30 cellular contexts compared by ENCODE assay signal in genomic region chr10:128025437-128025836, GRCh38.
"Had no signal": no experiment of that assay in that cellular context is flagged by ENCODE, and none has a peak within 500 bp of the region (broad histone marks: within the 10 kb centered on the region; RNA-seq: fewer than 3 reads in every experiment).

No MANE protein-coding gene starts in this region.

- H3K4me3 ChIP-seq: body of pancreas, breast epithelium, MG63, SJCRH30, SK-N-MC had no signal

- H3K36me3 Mint-ChIP-seq: activated CD4-positive, alpha-beta memory T cell treated with anti-CD3 and anti-CD28 coated beads for 36 hours; activated naive CD4-positive, alpha-beta T cell treated with anti-CD3 and anti-CD28 coated beads, Interleukin-2, amount 50 U/mL, for 24 hours; activated naive CD8-positive, alpha-beta T cell treated with anti-CD3 and anti-CD28 coated beads, Interleukin-2, amount 10 ng/mL, durations not matched to agents 7 days and 5 days had no signal

- H3K27ac Mint-ChIP-seq: activated B cell treated with CpG ODN at 0.5 μM for 24 hours; activated CD4-positive, alpha-beta memory T cell treated with anti-CD3 and anti-CD28 coated beads for 36 hours; activated naive CD4-positive, alpha-beta T cell treated with anti-CD3 and anti-CD28 coated beads, Interleukin-2, amount 50 U/mL, for 24 hours; activated naive CD8-positive, alpha-beta T cell treated with anti-CD3 and anti-CD28 coated beads, Interleukin-2, amount 10 ng/mL, durations not matched to agents 7 days and 5 days had no signal

- DNase-seq: activated B cell treated with CpG ODN at 0.5 μM for 24 hours; activated CD4-positive, alpha-beta memory T cell treated with anti-CD3 and anti-CD28 coated beads for 36 hours; activated CD4-positive, alpha-beta T cell treated with anti-CD3 and anti-CD28 coated beads for 4 hours; activated CD4-positive, alpha-beta T cell treated with anti-CD3 and anti-CD28 coated beads, Interleukin-2, amount 50 U/mL, for 1 hour; activated CD4-positive, CD25-positive, alpha-beta regulatory T cell treated with anti-CD3 and anti-CD28 coated beads, Interleukin-2, amount 50 U/mL, for 72 hours; activated CD8-positive, alpha-beta memory T cell treated with anti-CD3 and anti-CD28 coated beads, Interleukin-2, amount 50 U/mL, for 4 hours; activated gamma-delta T cell; activated naive CD4-positive, alpha-beta T cell treated with Interleukin-2 at 50 U/mL for 16 hours; activated naive CD8-positive, alpha-beta T cell treated with anti-CD3 and anti-CD28 coated beads, Interleukin-2, amount 10 ng/mL, durations not matched to agents 7 days and 5 days; activated T-cell treated with anti-CD3 and anti-CD28 coated beads, Interleukin-2, amount 50 U/mL, for 48 hours; amygdala; Kasumi-1; KBM-7; MG63; MV-4-11; NCI-H1092; NCI-H1436 treated with DMSO at 0.1 percent for 48 hours; NCI-H1694 treated with DMSO at 0.1 percent for 48 hours; NCI-H2029; NCI-H345; NCI-H524 treated with DMSO at 0.1 percent for 48 hours; SHP77; SJCRH30; T1000 had no signal

- H3K9me3 Mint-ChIP-seq: activated B cell treated with CpG ODN at 0.5 μM for 24 hours; activated CD4-positive, alpha-beta memory T cell treated with anti-CD3 and anti-CD28 coated beads for 36 hours; activated naive CD4-positive, alpha-beta T cell treated with anti-CD3 and anti-CD28 coated beads, Interleukin-2, amount 50 U/mL, for 24 hours; activated naive CD8-positive, alpha-beta T cell treated with anti-CD3 and anti-CD28 coated beads, Interleukin-2, amount 10 ng/mL, durations not matched to agents 7 days and 5 days had no signal

- H3K27me3 Mint-ChIP-seq: activated naive CD4-positive, alpha-beta T cell treated with anti-CD3 and anti-CD28 coated beads, Interleukin-2, amount 50 U/mL, for 24 hours; activated naive CD8-positive, alpha-beta T cell treated with anti-CD3 and anti-CD28 coated beads, Interleukin-2, amount 10 ng/mL, durations not matched to agents 7 days and 5 days had no signal

- H3K4me3 Mint-ChIP-seq: activated B cell treated with CpG ODN at 0.5 μM for 24 hours; activated CD4-positive, alpha-beta memory T cell treated with anti-CD3 and anti-CD28 coated beads for 36 hours; activated naive CD4-positive, alpha-beta T cell treated with anti-CD3 and anti-CD28 coated beads, Interleukin-2, amount 50 U/mL, for 24 hours; activated naive CD8-positive, alpha-beta T cell treated with anti-CD3 and anti-CD28 coated beads, Interleukin-2, amount 10 ng/mL, durations not matched to agents 7 days and 5 days had no signal

- H3K4me1 Mint-ChIP-seq: activated naive CD4-positive, alpha-beta T cell treated with anti-CD3 and anti-CD28 coated beads, Interleukin-2, amount 50 U/mL, for 24 hours had no signal

- ATAC-seq: body of pancreas, Panc1 had no signal

- H3K4me1 ChIP-seq: body of pancreas, breast epithelium had no signal

- H3K27ac ChIP-seq: body of pancreas, SJCRH30, SK-N-MC, VCaP had no signal

- H3K27me3 ChIP-seq: body of pancreas, breast epithelium, MG63, SJCRH30 had no signal

- H3K36me3 ChIP-seq: breast epithelium, MG63, SJCRH30 had no signal

- H3K9me3 ChIP-seq: body of pancreas, breast epithelium, MG63 had no signal
